17 cellular contexts compared by ENCODE assay signal in the genomic region with DNA sequence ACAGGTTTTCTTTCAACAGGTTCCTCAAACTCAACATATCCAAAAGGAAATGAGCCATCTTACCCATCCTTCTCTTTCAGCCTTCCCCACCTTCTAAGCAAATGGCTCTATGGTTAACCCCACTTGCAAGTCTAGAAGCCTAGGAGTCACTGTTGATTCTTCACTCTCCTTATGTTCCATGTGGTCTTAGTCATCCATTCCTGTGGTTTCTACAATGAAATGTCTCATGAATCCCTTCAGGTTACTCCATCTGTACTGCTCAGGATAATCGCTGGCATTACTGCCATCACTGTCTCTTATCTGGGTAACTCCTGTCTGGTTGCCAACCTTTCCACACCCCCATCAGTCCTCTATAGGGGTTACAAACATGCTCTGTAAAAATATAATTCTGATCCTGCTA.
DNase-seq lines count a peak whose midpoint lies in the region; ATAC-seq and TF ChIP-seq lines count a peak whose summit lies in the region.
"Had no signal": no experiment of that assay in that cellular context is flagged by ENCODE, and none has a peak within 500 bp of the region (broad histone marks: within the 10 kb centered on the region; RNA-seq: fewer than 3 reads in every experiment).

No MANE protein-coding gene starts in this region.

- no peak overlapping the region for H4K12ac ChIP-seq in trophoblast cell (ENCODE audit: low read depth, low read length)

- no peaks in the 10 kb centered on the region for H3K9me2 ChIP-seq in PC-9 (ENCODE audit: insufficient read depth)

- H3K18ac ChIP-seq in trophoblast cell (ENCODE audit: low read length) = no peak overlapping the region

- no CpG with 5 or more reads among the region's 1 CpG for WGBS in trophoblast cell (ENCODE audit: extremely low coverage, insufficient coverage, insufficient read length)

- no TSS peak for BruUV-seq in PC-9 (replicated peaks; lab: Mats Ljungman, UMichigan)

- H2AFZ ChIP-seq in PC-9 (no peak overlapping the region), trophoblast cell (ENCODE audit: insufficient read depth, low read length, poor library complexity) (no peak overlapping the region)
- H2AFZ ChIP-seq: GM23338 had no signal

- TF ChIP-seq CTCF in PC-9 (conservative IDR thresholded peaks at IDR 0.05) = no peak

- H3K23ac ChIP-seq in trophoblast cell (ENCODE audit: low read length) = no peak overlapping the region

- H3K4me2 ChIP-seq in PC-9 (no peak overlapping the region), trophoblast cell (ENCODE audit: low read length) (no peak overlapping the region)
- H3K4me2 ChIP-seq: GM23338 had no signal

- no peaks in the 10 kb centered on the region for H3K4me1 ChIP-seq in PC-9 (replicated peaks; ENCODE audit: insufficient read depth)
- H3K4me1 ChIP-seq in trophoblast cell (ENCODE audit: control insufficient read depth in 1 of 2, insufficient read depth in 2 of 2, low read length in 2 of 2) = no peaks in the 10 kb centered on the region
- H3K4me1 ChIP-seq: body of pancreas had no signal

- H3F3A ChIP-seq in PC-9 (ENCODE audit: insufficient read depth, low read depth) = no peaks in the 10 kb centered on the region

- no peak overlapping the region for H2AK5ac ChIP-seq in trophoblast cell (ENCODE audit: low read length)

- H3K79me1 ChIP-seq in trophoblast cell (ENCODE audit: low read length) = no peaks in the 10 kb centered on the region

- H3K27ac ChIP-seq in PC-9 (no peak overlapping the region), epithelial cell of prostate (no peak overlapping the region), trophoblast cell (ENCODE audit: low read depth, low read length) (no peak overlapping the region)
- H3K27ac ChIP-seq: body of pancreas had no signal

- CTCF ChIA-PET in PC-9 (lab: Charles Lee) = no interaction called here

- H3K36me3 ChIP-seq in PC-9 (ENCODE audit: low read depth) (no peaks in the 10 kb centered on the region), trophoblast cell (ENCODE audit: control insufficient read depth in 1 of 2, insufficient read depth in 2 of 2, low read length in 2 of 2) (no peaks in the 10 kb centered on the region)

- DNase-seq in GM03348 (ENCODE audit: low spot score) (peak; percentile 51), PC-9 (peak; percentile 7 to 72), epithelial cell of prostate (ENCODE audit: low read depth, low spot score) (peak; percentile 77), trophoblast cell (peak; percentile 15 to 34), NCI-H1417 (lab: John Stamatoyannopoulos, UW) (no peak)
- DNase-seq: activated CD4-positive, alpha-beta T cell treated with anti-CD3 and anti-CD28 coated beads, Interleukin-2, amount 50 U/mL, for 4 hours; body of pancreas; effector CD4-positive, alpha-beta T cell; head of caudate nucleus; KBM-7; NCI-H1694; NCI-H526 treated with DMSO at 0.1 percent for 48 hours; stimulated activated CD4-positive, alpha-beta T cell treated with anti-CD3 and anti-CD28 coated beads, Interleukin-1b, Interleukin-23, amount 100 ng/mL, for 48 hours had no signal

- H2BK120ac ChIP-seq in trophoblast cell (ENCODE audit: insufficient read depth, low read length, poor library complexity) = no peak overlapping the region

- no peak overlapping the region for H4K91ac ChIP-seq in trophoblast cell (ENCODE audit: low read depth, low read length)

- no peaks in the 10 kb centered on the region for H3K9me3 ChIP-seq in PC-9 (ENCODE audit: insufficient read depth, low read depth)
- H3K9me3 ChIP-seq in trophoblast cell (ENCODE audit: insufficient read depth, low read depth, low read length) = no peaks in the 10 kb centered on the region
- H3K9me3 ChIP-seq: body of pancreas had no signal

- intact Hi-C loops in PC-9 (cut with micrococcal nuclease; ENCODE audit: unreplicated experiment) = loop anchor here (5.0 kb wide), 1 partner anchor 38 kb away; no protein-coding TSS in a partner anchor

- H2BK12ac ChIP-seq in trophoblast cell (ENCODE audit: low read length) = no peak overlapping the region

- H4K8ac ChIP-seq in trophoblast cell (ENCODE audit: low read depth, low read length) = no peak overlapping the region

- no peak overlapping the region for H3K9ac ChIP-seq in trophoblast cell (ENCODE audit: low read length)

- H4K20me1 ChIP-seq in PC-9 (ENCODE audit: insufficient read depth) = no peaks in the 10 kb centered on the region

- H3K4me3 ChIP-seq in PC-9 (no peak overlapping the region), trophoblast cell (ENCODE audit: low read depth, low read length) (no peak overlapping the region)
- H3K4me3 ChIP-seq: body of pancreas, GM23338 had no signal

- ATAC-seq in HG03520 (IDR thresholded peaks at IDR 0.05; ENCODE audit: unreplicated experiment) = no peak
- ATAC-seq in GM21515 (IDR thresholded peaks at IDR 0.05; ENCODE audit: unreplicated experiment) = no peak
- ATAC-seq in GM21390 (IDR thresholded peaks at IDR 0.05; ENCODE audit: unreplicated experiment) = no peak
- ATAC-seq: body of pancreas, GM23338 had no signal

- no peak overlapping the region for H3K14ac ChIP-seq in trophoblast cell (ENCODE audit: low read length)

- no peak overlapping the region for H3K4ac ChIP-seq in trophoblast cell (ENCODE audit: low read depth, low read length)

- H3K79me2 ChIP-seq in PC-9 (ENCODE audit: low read depth) (no peaks in the 10 kb centered on the region), trophoblast cell (ENCODE audit: control insufficient read depth, insufficient read depth, low read length, poor library complexity) (no peaks in the 10 kb centered on the region)

- POLR2A ChIA-PET in PC-9 (lab: Charles Lee; ENCODE audit: unreplicated experiment) = no interaction called here

- H2BK5ac ChIP-seq in trophoblast cell (ENCODE audit: low read depth, low read length, poor library complexity) = no peak overlapping the region

- H3K27me3 ChIP-seq in PC-9 (ENCODE audit: insufficient read depth, low read depth) (no peaks in the 10 kb centered on the region), trophoblast cell (ENCODE audit: insufficient read depth, low read length) (no peaks in the 10 kb centered on the region)
- H3K27me3 ChIP-seq: body of pancreas had no signal

Comparison
In these comparisons a context has a peak if more than half of its experiments do, and no peak if none do; other contexts are left out.
1. DNase-seq: peak in GM03348 (single experiment), PC-9 (2 of 2), epithelial cell of prostate (single experiment) and trophoblast cell (2 of 2); none in NCI-H1417 (0 of 3).